ENCODE assay signal across 9 cellular contexts in the genomic region with DNA sequence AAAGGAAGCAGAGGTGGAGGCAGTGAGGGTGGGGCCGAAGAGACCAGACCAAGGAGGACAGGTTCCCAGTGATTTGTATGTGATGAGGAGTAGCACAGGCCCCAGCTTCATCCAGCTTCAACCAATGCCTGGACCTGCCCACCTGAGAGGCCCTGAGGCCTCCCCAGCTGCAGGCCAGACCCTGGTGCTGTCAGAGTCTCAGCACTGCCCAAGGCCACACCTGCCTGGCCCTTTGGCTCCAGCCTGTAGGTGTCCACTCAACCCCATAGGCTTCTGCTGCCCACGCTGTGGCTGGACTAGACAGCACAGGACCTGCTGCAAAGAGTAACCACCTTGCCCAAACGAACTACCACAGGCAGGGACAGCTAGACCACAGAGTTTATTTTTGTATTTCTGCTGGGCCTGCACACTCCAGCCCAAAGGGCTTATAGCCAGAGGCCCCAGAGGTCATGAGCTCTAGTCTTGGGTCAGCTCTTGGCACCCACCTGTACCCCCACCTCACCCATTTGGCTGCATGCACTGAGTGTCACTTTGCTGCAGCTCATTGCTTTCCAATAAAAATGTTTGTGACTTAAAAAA.
A peak's percentile ranks its signal among the peaks of the same experiment; 100 is the strongest.
DNase-seq lines count a peak whose midpoint lies in the region; ATAC-seq and TF ChIP-seq lines count a peak whose summit lies in the region.
"Had no signal": no experiment of that assay in that cellular context is flagged by ENCODE, and none has a peak within 500 bp of the region (broad histone marks: within the 10 kb centered on the region; RNA-seq: fewer than 3 reads in every experiment).

No MANE protein-coding gene starts in this region.

- H3K79me2 ChIP-seq in OCI-LY1 (ENCODE audit: insufficient read depth, low read length), result peaks cover 16% of the 10 kb centered on the region; the same call in 1 of the 2 replicates

- TF ChIP-seq CTCF in OCI-LY1 (IDR thresholded peaks at IDR 0.05; ENCODE audit: low read length), result no peak

- DNase-seq in activated naive CD4-positive, alpha-beta T cell treated with anti-CD3 and anti-CD28 coated beads for 36 hours, result no peak
- DNase-seq in activated naive CD4-positive, alpha-beta T cell treated with Interleukin-2 at 50 U/mL for 16 hours, result no peak
- DNase-seq in stimulated activated naive CD8-positive, alpha-beta T cell treated with anti-CD3 and anti-CD28 coated beads, Interleukin-15, amount 100 ng/mL, for 72 hours, result no peak
- DNase-seq in NCI-H774 (lab: John Stamatoyannopoulos, UW) (no peak), midbrain (lab: John Stamatoyannopoulos, UW) (no peak), HT-29 (ENCODE audit: low spot score) (no peak)

- peak overlapping the region; percentile 85 for H3K9ac ChIP-seq in OCI-LY1 (ENCODE audit: low read length)

- no peaks in the 10 kb centered on the region for H3K27me3 Mint-ChIP-seq in activated naive CD4-positive, alpha-beta T cell treated with anti-CD3 and anti-CD28 coated beads for 36 hours (ENCODE audit: low read depth)
- H3K27me3 Mint-ChIP-seq in stimulated activated naive CD8-positive, alpha-beta T cell treated with anti-CD3 and anti-CD28 coated beads, Interleukin-15, amount 100 ng/mL, for 72 hours, result no peaks in the 10 kb centered on the region

- H3K4me3 ChIP-seq in OCI-LY1 (ENCODE audit: low read depth, low read length, poor library complexity, severe bottlenecking), result peak overlapping the region; percentile 64

- peaks cover 83% of the 10 kb centered on the region for H3K4me1 ChIP-seq in OCI-LY1 (ENCODE audit: insufficient read depth, low read length, severe bottlenecking)

- H3K27ac Mint-ChIP-seq in activated naive CD4-positive, alpha-beta T cell treated with anti-CD3 and anti-CD28 coated beads for 36 hours, result peak overlapping the region; percentile 63
- H3K27ac Mint-ChIP-seq in stimulated activated naive CD8-positive, alpha-beta T cell treated with anti-CD3 and anti-CD28 coated beads, Interleukin-15, amount 100 ng/mL, for 72 hours, result peak overlapping the region; percentile 60 to 93

- no peaks in the 10 kb centered on the region for H3K9me2 ChIP-seq in OCI-LY1 (ENCODE audit: low read depth, low read length)

- H3K27ac ChIP-seq in OCI-LY1 (ENCODE audit: low read depth, low read length, poor library complexity, severe bottlenecking), result peak overlapping the region; percentile 96
- H3K27ac ChIP-seq: RWPE1 had no signal

- CTCF ChIA-PET in activated naive CD4-positive, alpha-beta T cell treated with anti-CD3 and anti-CD28 coated beads for 36 hours (lab: Charles Lee), result interaction anchor here (0.7 to 7.3 kb wide), 10 partner anchors 10 to 104 kb away, joined by 3 to 72 read pairs (median 3); no protein-coding TSS in a partner anchor

- intact Hi-C loops in activated naive CD4-positive, alpha-beta T cell treated with anti-CD3 and anti-CD28 coated beads for 36 hours (cut with micrococcal nuclease), result loop anchor here (1.0 to 10.0 kb wide), 4 partner anchors 83 to 996 kb away; a partner anchor contains a TSS

- H3K27me3 ChIP-seq in OCI-LY1 (ENCODE audit: insufficient read depth, low read length), result no peaks in the 10 kb centered on the region

- peaks cover 15% of the 10 kb centered on the region for H3K9me3 ChIP-seq in OCI-LY1 (ENCODE audit: low read length)

- peaks cover 52% of the 10 kb centered on the region for H3K4me1 Mint-ChIP-seq in activated naive CD4-positive, alpha-beta T cell treated with anti-CD3 and anti-CD28 coated beads for 36 hours (ENCODE audit: low read depth)
- H3K4me1 Mint-ChIP-seq in stimulated activated naive CD8-positive, alpha-beta T cell treated with anti-CD3 and anti-CD28 coated beads, Interleukin-15, amount 100 ng/mL, for 72 hours, result peaks cover 56% of the 10 kb centered on the region

- H3K36me3 Mint-ChIP-seq in activated naive CD4-positive, alpha-beta T cell treated with anti-CD3 and anti-CD28 coated beads for 36 hours (ENCODE audit: low read depth), result no peaks in the 10 kb centered on the region

- H2AFZ ChIP-seq in OCI-LY1 (ENCODE audit: low read length), result no peak overlapping the region

- peak overlapping the region; percentile 83 for H3K4me2 ChIP-seq in OCI-LY1 (ENCODE audit: low read length)

- peaks cover 30% of the 10 kb centered on the region for H3K36me3 ChIP-seq in OCI-LY1 (ENCODE audit: insufficient read depth, low read length)

- H3K4me3 Mint-ChIP-seq in activated naive CD4-positive, alpha-beta T cell treated with anti-CD3 and anti-CD28 coated beads for 36 hours, result peak overlapping the region; percentile 1
- H3K4me3 Mint-ChIP-seq in stimulated activated naive CD8-positive, alpha-beta T cell treated with anti-CD3 and anti-CD28 coated beads, Interleukin-15, amount 100 ng/mL, for 72 hours, result peak overlapping the region; percentile 74 to 87

- ATAC-seq in HG02759 (IDR thresholded peaks at IDR 0.05; ENCODE audit: unreplicated experiment), result peak; percentile 22
- peak; percentile 16 for ATAC-seq in stimulated activated naive CD8-positive, alpha-beta T cell treated with anti-CD3 and anti-CD28 coated beads, Interleukin-15, amount 100 ng/mL, for 72 hours

- peaks cover 2% of the 10 kb centered on the region for H3K9me3 Mint-ChIP-seq in activated naive CD4-positive, alpha-beta T cell treated with anti-CD3 and anti-CD28 coated beads for 36 hours
- no peaks in the 10 kb centered on the region for H3K9me3 Mint-ChIP-seq in stimulated activated naive CD8-positive, alpha-beta T cell treated with anti-CD3 and anti-CD28 coated beads, Interleukin-15, amount 100 ng/mL, for 72 hours

- no peaks in the 10 kb centered on the region for H4K20me1 ChIP-seq in OCI-LY1 (ENCODE audit: insufficient read depth, low read length)

- no peaks in the 10 kb centered on the region; the same call in 1 of the 2 replicates for H3F3A ChIP-seq in OCI-LY1 (ENCODE audit: insufficient read depth, low read length)
